In genomic region chr2:61959381-61960293, GRCh38 we compare ENCODE assay signal across 3 cellular contexts.
TF ChIP-seq lines count a peak whose summit lies in the region.

No MANE protein-coding gene starts in this region.

TF ChIP-seq in IMR-90, 13 proteins besides CTCF, POLR2A, EP300 and RAD21:
- TF ChIP-seq SMC3 (IDR thresholded peaks at IDR 0.05; ENCODE audit: low read depth, low read length) (no peak), CEBPB (IDR thresholded peaks at IDR 0.05; ENCODE audit: low read depth, low read length) (no peak), RCOR1 (IDR thresholded peaks at IDR 0.05; ENCODE audit: insufficient replicate concordance, low read length) (no peak), RFX5 (IDR thresholded peaks at IDR 0.05; ENCODE audit: low read depth, low read length) (no peak), MXI1 (IDR thresholded peaks at IDR 0.05; ENCODE audit: borderline replicate concordance, low read depth, low read length) (no peak), USF2 (IDR thresholded peaks at IDR 0.05; ENCODE audit: low read depth, low read length) (no peak), MAFK (IDR thresholded peaks at IDR 0.05; ENCODE audit: low read depth, low read length) (no peak), NFE2L2 (IDR thresholded peaks at IDR 0.05; ENCODE audit: low read depth, low read length) (no peak), BHLHE40 (IDR thresholded peaks at IDR 0.05; ENCODE audit: low read depth, low read length) (no peak), FOS (IDR thresholded peaks at IDR 0.05; ENCODE audit: low read depth, low read length) (no peak), CHD1 (IDR thresholded peaks at IDR 0.05; ENCODE audit: low read depth, low read length) (no peak)

TF ChIP-seq in H1, 55 proteins besides CTCF, POLR2A, EP300 and RAD21:
- TF ChIP-seq, protein P1, sequence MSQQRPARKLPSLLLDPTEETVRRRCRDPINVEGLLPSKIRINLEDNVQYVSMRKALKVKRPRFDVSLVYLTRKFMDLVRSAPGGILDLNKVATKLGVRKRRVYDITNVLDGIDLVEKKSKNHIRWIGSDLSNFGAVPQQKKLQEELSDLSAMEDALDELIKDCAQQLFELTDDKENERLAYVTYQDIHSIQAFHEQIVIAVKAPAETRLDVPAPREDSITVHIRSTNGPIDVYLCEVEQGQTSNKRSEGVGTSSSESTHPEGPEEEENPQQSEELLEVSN (IDR thresholded peaks at IDR 0.05) = no peak
- no peak for TF ChIP-seq GABPA (IDR thresholded peaks at IDR 0.05; ENCODE audit: borderline replicate concordance, insufficient read depth, low read length)
- no peak for TF ChIP-seq RXRA (IDR thresholded peaks at IDR 0.05; ENCODE audit: insufficient read depth, low read depth, low read length)
- TF ChIP-seq CBX5 (IDR thresholded peaks at IDR 0.05; ENCODE audit: low read depth, low read length) = no peak
- no peak for TF ChIP-seq SRF (IDR thresholded peaks at IDR 0.05; ENCODE audit: low read depth, low read length)
- no peak for TF ChIP-seq TAF1 (IDR thresholded peaks at IDR 0.05; ENCODE audit: low read depth, low read length)
- TF ChIP-seq BCL11A (IDR thresholded peaks at IDR 0.05; ENCODE audit: low read depth in 2 of 2, low read length in 2 of 2) = no peak

TF ChIP-seq in liver, 16 proteins besides CTCF, POLR2A, EP300 and RAD21:
- TF ChIP-seq HNF4A (conservative IDR thresholded peaks at IDR 0.05) = peak; percentile 50 to 73
- peak in 1 of 2 donors; percentile 6 for TF ChIP-seq JUND (IDR thresholded peaks at IDR 0.05)
- no peak for TF ChIP-seq ZBTB33 (IDR thresholded peaks at IDR 0.05)
- TF ChIP-seq HNF4G (IDR thresholded peaks at IDR 0.05) = peak; percentile 23
- TF ChIP-seq GABPA (IDR thresholded peaks at IDR 0.05 in 1 of 2, conservative IDR thresholded peaks at IDR 0.05 in 1 of 2) = no peak
TF ChIP-seq in liver: peak in this region for 3.
